ENCODE assay signal across 16 cellular contexts in the genomic region with DNA sequence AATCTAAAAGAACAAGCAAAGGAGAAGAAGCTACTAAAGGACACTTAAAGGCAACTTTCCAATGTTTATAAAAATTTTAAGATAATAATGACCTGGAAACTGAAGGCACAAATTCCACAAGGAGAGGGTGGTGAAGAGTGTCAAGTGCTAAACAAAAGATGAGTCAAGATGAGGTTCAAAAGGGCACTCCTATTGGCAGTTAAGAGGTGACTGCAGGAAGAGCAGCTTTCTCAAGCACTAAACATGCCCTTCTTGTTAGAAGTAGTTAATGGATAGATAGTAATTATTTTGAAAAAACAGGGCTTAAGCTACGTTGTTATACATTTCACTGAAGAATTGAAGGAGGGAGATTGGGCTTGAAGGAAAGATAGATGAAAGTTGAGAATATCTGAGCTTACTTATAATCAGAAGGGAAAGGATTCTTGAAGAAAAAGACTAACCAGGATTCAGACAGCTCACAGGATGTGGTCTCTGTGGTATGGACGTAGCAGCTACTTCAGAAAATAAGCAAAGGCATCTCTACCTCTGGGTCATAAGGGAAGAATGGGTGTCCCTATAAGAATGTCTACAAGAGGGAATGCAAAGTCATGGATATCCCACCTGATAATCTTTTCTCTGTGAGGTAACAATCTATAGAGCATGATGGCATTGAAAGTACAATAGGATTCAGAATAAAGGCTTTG.
A peak's percentile ranks its signal among the peaks of the same experiment; 100 is the strongest.
DNase-seq lines count a peak whose midpoint lies in the region; FAIRE-seq and TF ChIP-seq lines count a peak whose summit lies in the region.
"Had no signal": no experiment of that assay in that cellular context is flagged by ENCODE, and none has a peak within 500 bp of the region (broad histone marks: within the 10 kb centered on the region; RNA-seq: fewer than 3 reads in every experiment).

No MANE protein-coding gene starts in this region.

- H3K4me3 ChIP-seq in NB4 (ENCODE audit: low read depth, low read length) (no peak overlapping the region), astrocyte (ENCODE audit: insufficient read depth, low read depth, low read length) (no peak overlapping the region)
- H3K4me3 ChIP-seq: left lung, upper lobe of left lung had no signal

- CTCF ChIA-PET in Calu3 (lab: Charles Lee) = no interaction called here

- no peaks in the 10 kb centered on the region for H3K4me1 ChIP-seq in astrocyte (ENCODE audit: insufficient read depth, low read length)
- H3K4me1 ChIP-seq: left lung, upper lobe of left lung had no signal

- H4K20me1 ChIP-seq in astrocyte (ENCODE audit: insufficient read depth, low read length) = no peaks in the 10 kb centered on the region

- peak; percentile 70 for DNase-seq in activated CD4-positive, alpha-beta T cell treated with anti-CD3 and anti-CD28 coated beads, Interleukin-2, amount 10 ng/mL, durations not matched to agents 24 days and 14 days
- DNase-seq in activated CD4-positive, alpha-beta T cell treated with anti-CD3 and anti-CD28 coated beads, Interleukin-2, amount 50 U/mL, for 1 hour = no peak
- DNase-seq in NB4 (ENCODE audit: low read depth) (peak; percentile 17), astrocyte (ENCODE audit: low read depth) (peak; percentile 55), renal cortical epithelial cell (ENCODE audit: low read depth) (peak; percentile 70), mesothelial cell of epicardium (ENCODE audit: low spot score in 2 of 2, unreplicated experiment in 2 of 2) (no peak), Calu3 (no peak), posterior vena cava (ENCODE audit: low spot score) (no peak)
- DNase-seq: DMS 273 treated with DMSO at 0.1 percent for 48 hours; left lung; NCI-H187 treated with DMSO at 0.1 percent for 48 hours; stimulated activated CD4-positive, alpha-beta T cell treated with anti-CD3 and anti-CD28 coated beads, Interleukin-12 subunit alpha, Interleukin-12 subunit beta, amount 100 ng/mL, for 4 hours; upper lobe of left lung had no signal

- no peaks in the 10 kb centered on the region for H3K27me3 ChIP-seq in astrocyte (ENCODE audit: insufficient read depth, low read length)
- H3K27me3 ChIP-seq: left lung, upper lobe of left lung had no signal

- no peak overlapping the region for H3K9ac ChIP-seq in astrocyte (ENCODE audit: low read length)

- peak overlapping the region; percentile 29 for H3K4me2 ChIP-seq in astrocyte (ENCODE audit: low read length)

- FAIRE-seq in astrocyte (lab: Jason Lieb, UNC) = no peak
- FAIRE-seq: A204.1, GM12892 had no signal

- no TSS peak for BruUV-seq in Calu3 (replicated peaks; lab: Mats Ljungman, UMichigan)

- H3K9me3 Mint-ChIP-seq in activated CD4-positive, alpha-beta T cell treated with anti-CD3 and anti-CD28 coated beads, Interleukin-2, amount 10 ng/mL, durations not matched to agents 24 days and 14 days = peaks cover 3% of the 10 kb centered on the region
- H3K9me3 Mint-ChIP-seq in astrocyte (ENCODE audit: unreplicated experiment) (no peaks in the 10 kb centered on the region), mesothelial cell of epicardium (no peaks in the 10 kb centered on the region), Calu3 (ENCODE audit: low read depth, unreplicated experiment) (no peaks in the 10 kb centered on the region)
- H3K9me3 Mint-ChIP-seq: IgD-negative memory B cell had no signal

- H3K36me3 ChIP-seq in astrocyte (ENCODE audit: insufficient read depth, low read length) = no peaks in the 10 kb centered on the region
- H3K36me3 ChIP-seq: left lung, upper lobe of left lung had no signal

- H3K9me3 ChIP-seq in astrocyte (ENCODE audit: insufficient read depth, low read depth, low read length) = no peaks in the 10 kb centered on the region
- H3K9me3 ChIP-seq: left lung, upper lobe of left lung had no signal

- no peak overlapping the region for H3K4me3 Mint-ChIP-seq in activated CD4-positive, alpha-beta T cell treated with anti-CD3 and anti-CD28 coated beads, Interleukin-2, amount 10 ng/mL, durations not matched to agents 24 days and 14 days
- H3K4me3 Mint-ChIP-seq in astrocyte (ENCODE audit: unreplicated experiment) = no peak overlapping the region
- no peak overlapping the region for H3K4me3 Mint-ChIP-seq in mesothelial cell of epicardium
- no peak overlapping the region for H3K4me3 Mint-ChIP-seq in Calu3 (ENCODE audit: low read depth, unreplicated experiment)
- H3K4me3 Mint-ChIP-seq: IgD-negative memory B cell had no signal

- TF ChIP-seq CTCF in NB4 (IDR thresholded peaks at IDR 0.05; ENCODE audit: low read depth, low read length) (no peak), astrocyte (IDR thresholded peaks at IDR 0.05; ENCODE audit: insufficient read depth, low read depth, low read length) (no peak), mesothelial cell of epicardium (IDR thresholded peaks at IDR 0.05; ENCODE audit: unreplicated experiment) (no peak), Calu3 (IDR thresholded peaks at IDR 0.05; ENCODE audit: unreplicated experiment) (no peak)

- H2AFZ ChIP-seq in astrocyte (ENCODE audit: low read depth, low read length) = peak overlapping the region; percentile 46

- no peaks in the 10 kb centered on the region for H3K79me2 ChIP-seq in astrocyte (ENCODE audit: insufficient read depth, low read length)

- no peak overlapping the region for H3K27ac Mint-ChIP-seq in activated CD4-positive, alpha-beta T cell treated with anti-CD3 and anti-CD28 coated beads, Interleukin-2, amount 10 ng/mL, durations not matched to agents 24 days and 14 days
- H3K27ac Mint-ChIP-seq in astrocyte (ENCODE audit: unreplicated experiment) (peak overlapping the region; percentile 92), mesothelial cell of epicardium (no peak overlapping the region), Calu3 (ENCODE audit: unreplicated experiment) (no peak overlapping the region)
- H3K27ac Mint-ChIP-seq: IgD-negative memory B cell had no signal

- H3K36me3 Mint-ChIP-seq in activated CD4-positive, alpha-beta T cell treated with anti-CD3 and anti-CD28 coated beads, Interleukin-2, amount 10 ng/mL, durations not matched to agents 24 days and 14 days (ENCODE audit: low read depth) = no peaks in the 10 kb centered on the region
- H3K36me3 Mint-ChIP-seq in astrocyte (ENCODE audit: low read depth, unreplicated experiment) (no peaks in the 10 kb centered on the region), mesothelial cell of epicardium (no peaks in the 10 kb centered on the region), Calu3 (ENCODE audit: insufficient read depth, unreplicated experiment) (no peaks in the 10 kb centered on the region)
- H3K36me3 Mint-ChIP-seq: IgD-negative memory B cell had no signal

- H3K27ac ChIP-seq in astrocyte (ENCODE audit: low read depth, low read length) = no peak overlapping the region
- H3K27ac ChIP-seq: left lung, upper lobe of left lung had no signal

- H3K27me3 Mint-ChIP-seq in activated CD4-positive, alpha-beta T cell treated with anti-CD3 and anti-CD28 coated beads, Interleukin-2, amount 10 ng/mL, durations not matched to agents 24 days and 14 days = peaks cover 1% of the 10 kb centered on the region
- H3K27me3 Mint-ChIP-seq in astrocyte (ENCODE audit: low read depth, unreplicated experiment) (no peaks in the 10 kb centered on the region), mesothelial cell of epicardium (ENCODE audit: low read depth) (no peaks in the 10 kb centered on the region), Calu3 (ENCODE audit: unreplicated experiment) (no peaks in the 10 kb centered on the region)
- H3K27me3 Mint-ChIP-seq: IgD-negative memory B cell had no signal

- H3K4me1 Mint-ChIP-seq in activated CD4-positive, alpha-beta T cell treated with anti-CD3 and anti-CD28 coated beads, Interleukin-2, amount 10 ng/mL, durations not matched to agents 24 days and 14 days = peaks cover 13% of the 10 kb centered on the region
- peaks cover 16% of the 10 kb centered on the region for H3K4me1 Mint-ChIP-seq in astrocyte (ENCODE audit: low read depth, unreplicated experiment)
- no peaks in the 10 kb centered on the region for H3K4me1 Mint-ChIP-seq in mesothelial cell of epicardium
- H3K4me1 Mint-ChIP-seq in Calu3 (ENCODE audit: low read depth, unreplicated experiment) = peaks cover 7% of the 10 kb centered on the region

- intact Hi-C loops in activated CD4-positive, alpha-beta T cell treated with anti-CD3 and anti-CD28 coated beads, Interleukin-2, amount 10 ng/mL, durations not matched to agents 24 days and 14 days (cut with micrococcal nuclease) = no loop called here
- intact Hi-C loops in Calu3 (cut with micrococcal nuclease; ENCODE audit: unreplicated experiment) = no loop called here
- intact Hi-C loops in posterior vena cava (cut with DNase I) = no loop called here

- no peak for TF ChIP-seq POLR2A in NB4 (IDR thresholded peaks at IDR 0.05; ENCODE audit: extremely low read depth, insufficient read length)

Comparison
In these comparisons a context has a peak if more than half of its experiments do, and no peak if none do; other contexts are left out.
1. DNase-seq: peak in activated CD4-positive, alpha-beta T cell treated with anti-CD3 and anti-CD28 coated beads, Interleukin-2, amount 10 ng/mL, durations not matched to agents 24 days and 14 days (single experiment), NB4 (single experiment), astrocyte (single experiment) and renal cortical epithelial cell (single experiment); none in activated CD4-positive, alpha-beta T cell treated with anti-CD3 and anti-CD28 coated beads, Interleukin-2, amount 50 U/mL, for 1 hour (single experiment), mesothelial cell of epicardium (0 of 2), Calu3 (single experiment) and posterior vena cava (single experiment).